In genomic region chr14:55556929-55557623, GRCh38 we compare ENCODE assay signal across 8 cellular contexts. TPM values are rescaled to one million over a fixed set of nuclear protein-coding genes. Genes with fewer than 3 reads are reported as not detected.
A peak's percentile ranks its signal among the peaks of the same experiment; 100 is the strongest.
DNase-seq lines count a peak whose midpoint lies in the region; ATAC-seq and TF ChIP-seq lines count a peak whose summit lies in the region.

No MANE protein-coding gene starts in this region.

- TF ChIP-seq CTCF in progenitor cell of endocrine pancreas (IDR thresholded peaks at IDR 0.05; ENCODE audit: unreplicated experiment) (no peak), esophagus muscularis mucosa (IDR thresholded peaks at IDR 0.05) (no peak)

- H3K27ac Mint-ChIP-seq in progenitor cell of endocrine pancreas = no peak overlapping the region

- H3K9me3 Mint-ChIP-seq in progenitor cell of endocrine pancreas (ENCODE audit: low read depth) = peaks cover 4% of the 10 kb centered on the region

- intact Hi-C loops in cardiac septum (cut with DNase I) = no loop called here
- intact Hi-C loops in esophagus muscularis mucosa (cut with DNase I) = no loop called here

- no peaks in the 10 kb centered on the region for H3K4me1 Mint-ChIP-seq in progenitor cell of endocrine pancreas (ENCODE audit: low read depth)

- H3K4me3 Mint-ChIP-seq in progenitor cell of endocrine pancreas (ENCODE audit: low read depth) = no peak overlapping the region

- H3K9me3 ChIP-seq in SJSA1 (replicated peaks) = peaks cover 2% of the 10 kb centered on the region; the same call in 1 of the 2 replicates
- H3K9me3 ChIP-seq in skeletal muscle satellite cell (replicated peaks; ENCODE audit: low read length) = no peaks in the 10 kb centered on the region
- H3K9me3 ChIP-seq in esophagus muscularis mucosa = peaks cover 0 to 5% (median 0%) of the 10 kb centered on the region in 4 donors

- TF ChIP-seq EP300 in esophagus muscularis mucosa (IDR thresholded peaks at IDR 0.05) = no peak

- ATAC-seq in HG02588 (IDR thresholded peaks at IDR 0.05; ENCODE audit: unreplicated experiment) (no peak), HG03442 (IDR thresholded peaks at IDR 0.05; ENCODE audit: unreplicated experiment) (no peak)

- H3K36me3 Mint-ChIP-seq in progenitor cell of endocrine pancreas (ENCODE audit: insufficient read depth) = no peaks in the 10 kb centered on the region

- H3K36me3 ChIP-seq in SJSA1 (no peaks in the 10 kb centered on the region), skeletal muscle satellite cell (ENCODE audit: insufficient read depth, low read length) (no peaks in the 10 kb centered on the region), esophagus muscularis mucosa (peaks cover 0 to 6% (median 0%) of the 10 kb centered on the region in 4 donors)

- DNase-seq in HS-5 (ENCODE audit: low read depth) (peak; percentile 61), SJSA1 (ENCODE audit: low read depth in 1 of 2, low spot score in 2 of 2) (peak; percentile 83 to 92), cardiac septum (ENCODE audit: low spot score) (peak; percentile 81), progenitor cell of endocrine pancreas (ENCODE audit: low spot score, unreplicated experiment) (no peak), esophagus muscularis mucosa (ENCODE audit: extremely low spot score) (no peak)

- no peak overlapping the region for H3K4me3 ChIP-seq in SJSA1
- H3K4me3 ChIP-seq in skeletal muscle satellite cell (ENCODE audit: low read length) = no peak overlapping the region
- no peak overlapping the region for H3K4me3 ChIP-seq in esophagus muscularis mucosa

- WGBS in esophagus muscularis mucosa = 29% methylated on average over 3 of the region's 3 CpGs

- H3K27me3 Mint-ChIP-seq in progenitor cell of endocrine pancreas = no peaks in the 10 kb centered on the region

- no peaks in the 10 kb centered on the region for H3K27me3 ChIP-seq in SJSA1 (replicated peaks)
- H3K27me3 ChIP-seq in skeletal muscle satellite cell (ENCODE audit: control insufficient read depth, insufficient read depth, low read length) = no peaks in the 10 kb centered on the region
- no peaks in the 10 kb centered on the region for H3K27me3 ChIP-seq in esophagus muscularis mucosa

- H3K27ac ChIP-seq in SJSA1 (no peak overlapping the region), esophagus muscularis mucosa (replicated peaks in 1 of 4) (no peak overlapping the region)

- H3K4me2 ChIP-seq in skeletal muscle satellite cell (ENCODE audit: low read length) = peak overlapping the region; percentile 15

- H3K4me1 ChIP-seq in SJSA1 (replicated peaks) (peaks cover 17% of the 10 kb centered on the region), skeletal muscle satellite cell (ENCODE audit: control insufficient read depth, insufficient read depth, low read length) (peaks cover 14% of the 10 kb centered on the region), esophagus muscularis mucosa (peaks cover 3 to 13% (median 8%) of the 10 kb centered on the region in 4 donors)

- TF ChIP-seq POLR2A in esophagus muscularis mucosa (IDR thresholded peaks at IDR 0.05; ENCODE audit: low read depth) = no peak

- no peak overlapping the region for H3K9ac ChIP-seq in skeletal muscle satellite cell (ENCODE audit: low read depth, low read length)

RNA-seq across cellular contexts. Expression of gene KTN1, which starts 22.9 kb away (rescaled TPM):
- 247 and 293 TPM in 2 replicates for total RNA-seq in SJSA1 (2014; rRNA removed; shearing (Covaris generic))
- 247 TPM for total RNA-seq in cardiac septum
- 102 and 134 TPM in 2 replicates for total RNA-seq in skeletal muscle satellite cell (2012; rRNA removed)
- 155 and 158 TPM in 2 replicates for total RNA-seq in progenitor cell of endocrine pancreas
- total RNA-seq in esophagus muscularis mucosa = 100 to 1,000 TPM; 137 to 151 (median 146) TPM

Comparison
In these comparisons a context has a peak if more than half of its experiments do, and no peak if none do; other contexts are left out.
1. DNase-seq: peak in HS-5 (single experiment), SJSA1 (2 of 2) and cardiac septum (single experiment); none in progenitor cell of endocrine pancreas (single experiment) and esophagus muscularis mucosa (single experiment).